In the genomic region with DNA sequence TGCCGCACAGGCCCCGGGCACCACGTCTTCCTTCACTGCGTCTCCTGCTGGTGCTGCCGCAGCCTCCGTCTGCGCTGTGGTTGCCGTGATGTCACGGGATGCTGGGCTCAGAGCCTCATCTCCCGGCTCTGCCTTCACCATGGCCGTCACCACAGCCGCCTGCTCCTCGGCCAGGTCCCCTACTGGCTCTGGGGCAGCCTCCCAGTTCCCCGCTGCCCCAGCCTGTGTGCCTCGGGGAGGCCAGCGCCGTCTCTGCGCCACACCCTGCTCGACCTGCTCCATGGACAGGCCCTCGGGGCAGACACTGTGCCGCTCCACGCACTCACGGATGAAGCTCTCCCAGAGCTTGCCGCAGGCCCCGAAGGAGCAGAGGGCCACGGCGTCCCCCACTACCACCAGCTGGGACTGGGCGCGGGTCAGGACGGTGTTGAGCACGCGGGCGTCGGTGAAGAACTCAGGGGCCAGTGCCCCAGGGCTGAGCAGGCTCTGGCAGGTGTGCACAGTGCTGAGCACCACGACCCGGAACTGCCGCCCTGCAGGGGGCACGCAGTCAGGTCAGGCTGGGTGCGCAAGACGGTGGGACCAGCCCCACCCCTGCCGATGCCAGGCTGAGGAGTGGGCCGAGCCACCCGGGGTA, we compare ENCODE assay signal across 23 cellular contexts. TPM values are rescaled to one million over a fixed set of nuclear protein-coding genes. Genes with fewer than 3 reads are reported as not detected.
DNase-seq lines count a peak whose midpoint lies in the region; TF ChIP-seq lines count a peak whose summit lies in the region.
"Had no signal": no experiment of that assay in that cellular context is flagged by ENCODE, and none has a peak within 500 bp of the region (broad histone marks: within the 10 kb centered on the region; RNA-seq: fewer than 3 reads in every experiment).

No MANE protein-coding gene starts in this region.

- no peaks in the 10 kb centered on the region for H3K4me1 ChIP-seq in NT2/D1 (ENCODE audit: insufficient read depth, insufficient read length)
- no peaks in the 10 kb centered on the region for H3K4me1 ChIP-seq in PC-9 (replicated peaks; ENCODE audit: insufficient read depth)
- H3K4me1 ChIP-seq: A549, Caco-2, HAP-1, SJCRH30 had no signal

- no peak overlapping the region for H3K4me3 ChIP-seq in NT2/D1 (ENCODE audit: insufficient read length, low read depth)
- H3K4me3 ChIP-seq in PC-9, result no peak overlapping the region
- H3K4me3 ChIP-seq: A549, GM23248, HAP-1, SJCRH30 had no signal

- CTCF ChIA-PET in PC-9 (lab: Charles Lee), result no interaction called here

- H3F3A ChIP-seq in PC-9 (ENCODE audit: insufficient read depth, low read depth), result peaks cover 3% of the 10 kb centered on the region; the same call in 1 of the 2 replicates

- POLR2A ChIA-PET in PC-9 (lab: Charles Lee; ENCODE audit: unreplicated experiment), result no interaction called here

- TF ChIP-seq CTCF in PC-9 (conservative IDR thresholded peaks at IDR 0.05), result no peak

- no peak overlapping the region for H2AFZ ChIP-seq in PC-9
- H2AFZ ChIP-seq: GM23248 had no signal

- peak; percentile 12 for DNase-seq in G401 (ENCODE audit: low spot score)
- no peak for DNase-seq in NT2/D1 (ENCODE audit: low read depth, low spot score)
- no peak for DNase-seq in PC-9
- DNase-seq in dedifferentiated amniotic fluid mesenchymal stem cell (ENCODE audit: extremely low spot score), result no peak
- DNase-seq: Caco-2, GF-D8, GM23248, Kasumi-1, MM.1S, NCI-H1092, NCI-H1694, NCI-H2081 treated with DMSO at 0.1 percent for 48 hours, NCI-H446 treated with DMSO at 0.1 percent for 48 hours, PC-3, SJCRH30 had no signal

- no peak overlapping the region for H3K27ac ChIP-seq in PC-9
- H3K27ac ChIP-seq: A549, GM23248, HL-60, RWPE1, SJCRH30 had no signal

- no peaks in the 10 kb centered on the region for H4K20me1 ChIP-seq in PC-9 (ENCODE audit: insufficient read depth)

- H3K4me2 ChIP-seq in PC-9, result no peak overlapping the region
- H3K4me2 ChIP-seq: A549 had no signal

- in situ Hi-C loops in G401 (cut with HindIII; ENCODE audit: low sequenced_read_pairs), result no loop called here

- BruUV-seq in PC-9 (replicated peaks; lab: Mats Ljungman, UMichigan), result no TSS peak

- H3K9me3 ChIP-seq in NT2/D1 (ENCODE audit: insufficient read depth, low read length), result no peaks in the 10 kb centered on the region
- H3K9me3 ChIP-seq in PC-9 (ENCODE audit: insufficient read depth, low read depth), result no peaks in the 10 kb centered on the region
- H3K9me3 ChIP-seq: A549, Caco-2, HAP-1, SJCRH30 had no signal

- peaks cover 96% of the 10 kb centered on the region for H3K36me3 ChIP-seq in NT2/D1 (ENCODE audit: insufficient read depth, insufficient read length, low read length)
- no peaks in the 10 kb centered on the region for H3K36me3 ChIP-seq in PC-9 (ENCODE audit: low read depth)
- H3K36me3 ChIP-seq: HAP-1, SJCRH30 had no signal

- H3K79me2 ChIP-seq in PC-9 (ENCODE audit: low read depth), result no peaks in the 10 kb centered on the region

- H3K9ac ChIP-seq in NT2/D1 (ENCODE audit: insufficient read length, low read depth), result peak overlapping the region; percentile 21
- H3K9ac ChIP-seq: GM23248 had no signal

- H3K9me2 ChIP-seq in PC-9 (ENCODE audit: insufficient read depth), result no peaks in the 10 kb centered on the region

- H3K27me3 ChIP-seq in NT2/D1 (ENCODE audit: insufficient read depth, insufficient read length) (no peaks in the 10 kb centered on the region), PC-9 (ENCODE audit: insufficient read depth, low read depth) (no peaks in the 10 kb centered on the region)
- H3K27me3 ChIP-seq: SJCRH30 had no signal

- intact Hi-C loops in PC-9 (cut with micrococcal nuclease; ENCODE audit: unreplicated experiment), result no loop called here

RNA-seq across cellular contexts. Expression of gene HELZ2, which starts 8.2 kb away (rescaled TPM):
- 10.1 and 14.3 TPM in 2 replicates for total RNA-seq in G401 (2014; rRNA removed; shearing (Covaris generic))
- 33.7 and 52.6 TPM in 2 replicates for total RNA-seq in PC-9 (2021)

RNA-seq across cellular contexts. Expression of gene FNDC11, which starts 11.9 kb away (rescaled TPM):
- 0.86 and 1.4 TPM in 2 replicates for total RNA-seq in G401 (2014; rRNA removed; shearing (Covaris generic))
- 7.7 and 10.6 TPM in 2 replicates for total RNA-seq in PC-9 (2021)
- total RNA-seq: Caco-2, Daoy, HT1080 had no signal

RNA-seq across cellular contexts. Expression of gene SRMS, which starts 18.3 kb away (rescaled TPM):
- total RNA-seq in G401 (2014; rRNA removed; shearing (Covaris generic)), result not detected in 2 replicates
- total RNA-seq in PC-9 (2021), result 1.2 TPM in 2 replicates
- total RNA-seq: Caco-2; CD4-positive, alpha-beta T cell; Daoy; GM23248; HT1080; SJCRH30; T-helper 1 cell treated with Interleukin-12 subunit alpha and Interleukin-12 subunit beta and Interleukin-4 antibody, amounts not matched to agents 30 ng/mL and 1 ng/mL, for 36 hours had no signal

RNA-seq across cellular contexts. Expression of gene PTK6, which starts 28.6 kb away (rescaled TPM):
- total RNA-seq in G401 (2014; rRNA removed; shearing (Covaris generic)), result 0.10 TPM in 1 of 2 replicates, not detected in the other
- total RNA-seq in PC-9 (2021), result 12.9 and 13.3 TPM in 2 replicates
- total RNA-seq: Daoy, GM23248, HT1080 had no signal

RNA-seq across cellular contexts. Expression of gene PPDPF, which starts 45.3 kb away (rescaled TPM):
- 31.9 and 38.0 TPM in 2 replicates for total RNA-seq in G401 (2014; rRNA removed; shearing (Covaris generic))
- total RNA-seq in PC-9 (2021), result 243 and 253 TPM in 2 replicates
